In the genomic region with DNA sequence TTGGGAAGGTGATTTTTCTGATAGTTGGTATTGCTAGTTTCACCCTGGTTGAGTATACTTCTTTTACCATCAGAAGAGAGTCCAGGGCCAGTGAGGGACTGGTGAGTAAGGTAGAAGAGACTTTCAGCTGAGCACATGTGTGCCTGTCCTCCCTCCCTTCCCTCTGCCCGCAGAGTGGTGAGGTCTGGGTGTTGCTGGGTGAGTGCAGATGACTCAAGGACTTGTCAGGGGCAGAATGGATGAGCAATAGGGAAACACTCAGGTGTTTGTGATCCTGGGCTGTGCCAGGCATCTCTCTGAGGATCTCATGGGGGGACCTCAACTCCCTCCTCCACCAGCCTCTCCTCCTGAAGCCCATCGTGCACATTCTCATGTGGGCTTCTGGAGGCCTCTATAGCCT, we compare ENCODE assay signal across 11 cellular contexts.
A peak's percentile ranks its signal among the peaks of the same experiment; 100 is the strongest.
DNase-seq lines count a peak whose midpoint lies in the region; ATAC-seq, FAIRE-seq and TF ChIP-seq lines count a peak whose summit lies in the region.
"Had no signal": no experiment of that assay in that cellular context is flagged by ENCODE, and none has a peak within 500 bp of the region (broad histone marks: within the 10 kb centered on the region; RNA-seq: fewer than 3 reads in every experiment).

No MANE protein-coding gene starts in this region.

- peak; percentile 99 for FAIRE-seq in bronchial epithelial cell (lab: Jason Lieb, UNC)

- ATAC-seq in HG02870 (IDR thresholded peaks at IDR 0.05; ENCODE audit: unreplicated experiment) (no peak), GM18519 (IDR thresholded peaks at IDR 0.05; ENCODE audit: low FRiP score, unreplicated experiment) (no peak)

- peaks cover 47% of the 10 kb centered on the region for H3K4me1 ChIP-seq in skeletal muscle satellite cell (ENCODE audit: control insufficient read depth, insufficient read depth, low read length)

- no peak overlapping the region for H3K9ac ChIP-seq in skeletal muscle satellite cell (ENCODE audit: low read depth, low read length)

- no peaks in the 10 kb centered on the region for H3K9me3 ChIP-seq in skeletal muscle satellite cell (replicated peaks; ENCODE audit: low read length)
- H3K9me3 ChIP-seq: ovary had no signal

- peak; percentile 9 for DNase-seq in NCI-H748 (lab: John Stamatoyannopoulos, UW; ENCODE audit: unreplicated experiment)
- no peak for DNase-seq in NCI-H748 treated with DMSO at 0.1 percent for 48 hours (lab: John Stamatoyannopoulos, UW)
- peak; percentile 55 for DNase-seq in NCI-H1105 (lab: John Stamatoyannopoulos, UW)
- peak; percentile 98 for DNase-seq in bronchial epithelial cell (ENCODE audit: low read depth)
- DNase-seq in activated CD8-positive, alpha-beta memory T cell treated with anti-CD3 and anti-CD28 coated beads for 24 hours: no peak
- DNase-seq: H9, ovary had no signal

- H3K36me3 ChIP-seq in bronchial epithelial cell (ENCODE audit: control insufficient read depth, insufficient read depth, low read length) (no peaks in the 10 kb centered on the region), skeletal muscle satellite cell (ENCODE audit: insufficient read depth, low read length) (no peaks in the 10 kb centered on the region)
- H3K36me3 ChIP-seq: cardiac muscle cell, ovary had no signal

- no peak for TF ChIP-seq CTCF in bronchial epithelial cell (IDR thresholded peaks at IDR 0.05; ENCODE audit: insufficient read depth, low read length, severe bottlenecking)

- peak overlapping the region; percentile 14 for H3K4me2 ChIP-seq in skeletal muscle satellite cell (ENCODE audit: low read length)

- no peak overlapping the region for H3K4me3 ChIP-seq in bronchial epithelial cell (ENCODE audit: low read depth, low read length)
- H3K4me3 ChIP-seq in skeletal muscle satellite cell (ENCODE audit: low read length): no peak overlapping the region
- H3K4me3 ChIP-seq: cardiac muscle cell, ovary had no signal

- H3K27me3 ChIP-seq in bronchial epithelial cell (ENCODE audit: control insufficient read depth, insufficient read depth, low read length) (no peaks in the 10 kb centered on the region), skeletal muscle satellite cell (ENCODE audit: control insufficient read depth, insufficient read depth, low read length) (no peaks in the 10 kb centered on the region)
- H3K27me3 ChIP-seq: cardiac muscle cell, ovary had no signal

Comparison
In these comparisons a context has a peak if more than half of its experiments do, and no peak if none do; other contexts are left out.
1. DNase-seq: peak in NCI-H748 (single experiment), NCI-H1105 (single experiment) and bronchial epithelial cell (single experiment); none in NCI-H748 treated with DMSO at 0.1 percent for 48 hours (single experiment) and activated CD8-positive, alpha-beta memory T cell treated with anti-CD3 and anti-CD28 coated beads for 24 hours (single experiment).